8 cellular contexts compared by ENCODE assay signal in genomic region chr19:50432658-50433057, GRCh38. TPM values are rescaled to one million over a fixed set of nuclear protein-coding genes. Genes with fewer than 3 reads are reported as not detected.
A peak's percentile ranks its signal among the peaks of the same experiment; 100 is the strongest.
DNase-seq lines count a peak whose midpoint lies in the region; ATAC-seq and TF ChIP-seq lines count a peak whose summit lies in the region.

MYBPC2 (plus strand) TSS chr19:50432892; CDS start chr19:50432954, 62 bp downstream.

- peaks cover 41% of the 10 kb centered on the region for H3K27me3 ChIP-seq in suprapubic skin

- no peak for TF ChIP-seq CTCF in activated B cell treated with CpG ODN at 0.5 μM for 24 hours (IDR thresholded peaks at IDR 0.05)
- TF ChIP-seq CTCF in suprapubic skin (IDR thresholded peaks at IDR 0.05): no peak

- H3K36me3 ChIP-seq in suprapubic skin: no peaks in the 10 kb centered on the region

- DNase-seq in T-helper 2 cell treated with Interferon-gamma antibody and Interleukin-4, amounts not matched to agents 5 μg/mL and 100 μg/mL, for 36 hours (ENCODE audit: low spot score): no peak
- DNase-seq in T-helper 2 cell (no peak), activated B cell treated with CpG ODN at 0.5 μM for 24 hours (peak; percentile 48), iPS-NIHi11 (ENCODE audit: low spot score) (peak; percentile 39), suprapubic skin (ENCODE audit: low spot score in 2 of 2) (no peak), C1 segment of cervical spinal cord (lab: John Stamatoyannopoulos, UW) (no peak), LoVo (ENCODE audit: low spot score) (no peak)

- peak within 1 kb of the TSS; percentile 88 for H3K4me3 Mint-ChIP-seq in T-helper 2 cell treated with Interferon-gamma antibody and Interleukin-4, amounts not matched to agents 5 μg/mL and 100 μg/mL, for 36 hours
- peak within 1 kb of the TSS; percentile 89 for H3K4me3 Mint-ChIP-seq in activated B cell treated with CpG ODN at 0.5 μM for 24 hours

- H3K27ac Mint-ChIP-seq in T-helper 2 cell treated with Interferon-gamma antibody and Interleukin-4, amounts not matched to agents 5 μg/mL and 100 μg/mL, for 36 hours: peak within 1 kb of the TSS; percentile 89
- H3K27ac Mint-ChIP-seq in activated B cell treated with CpG ODN at 0.5 μM for 24 hours: peak within 1 kb of the TSS; percentile 95

- H3K27me3 Mint-ChIP-seq in T-helper 2 cell treated with Interferon-gamma antibody and Interleukin-4, amounts not matched to agents 5 μg/mL and 100 μg/mL, for 36 hours (ENCODE audit: low read depth): peaks cover 24% of the 10 kb centered on the region
- H3K27me3 Mint-ChIP-seq in activated B cell treated with CpG ODN at 0.5 μM for 24 hours: no peaks in the 10 kb centered on the region

- POLR2A ChIA-PET in activated B cell treated with CpG ODN at 0.5 μM for 24 hours (lab: Charles Lee): interaction anchor here (0.8 to 10.8 kb wide), 4 partner anchors 14 to 76 kb away, joined by 3 to 282 read pairs (median 7); partner anchors contain the start of genes POLD1 and SPIB

- TF ChIP-seq POLR2A in suprapubic skin (IDR thresholded peaks at IDR 0.05): no peak

- no peaks in the 10 kb centered on the region for H3K36me3 Mint-ChIP-seq in T-helper 2 cell treated with Interferon-gamma antibody and Interleukin-4, amounts not matched to agents 5 μg/mL and 100 μg/mL, for 36 hours (ENCODE audit: low read depth)
- H3K36me3 Mint-ChIP-seq in activated B cell treated with CpG ODN at 0.5 μM for 24 hours (ENCODE audit: low read depth): peaks cover 17% of the 10 kb centered on the region

- ATAC-seq in activated B cell treated with CpG ODN at 0.5 μM for 24 hours (ENCODE audit: low read depth) (no peak), GM19035 (IDR thresholded peaks at IDR 0.05; ENCODE audit: unreplicated experiment) (no peak)

- 7% methylated on average over 12 of the region's 13 CpGs for WGBS in suprapubic skin

- H3K4me1 ChIP-seq in suprapubic skin: peaks cover 29% of the 10 kb centered on the region

- intact Hi-C loops in activated B cell treated with CpG ODN at 0.5 μM for 24 hours (cut with micrococcal nuclease): no loop called here

- CTCF ChIA-PET in activated B cell treated with CpG ODN at 0.5 μM for 24 hours (lab: Charles Lee): no interaction called here

- H3K4me3 ChIP-seq in suprapubic skin: peak within 1 kb of the TSS; percentile 59

- H3K27ac ChIP-seq in suprapubic skin: peak within 1 kb of the TSS; percentile 45

- H3K9me3 Mint-ChIP-seq in T-helper 2 cell treated with Interferon-gamma antibody and Interleukin-4, amounts not matched to agents 5 μg/mL and 100 μg/mL, for 36 hours: no peaks in the 10 kb centered on the region
- H3K9me3 Mint-ChIP-seq in activated B cell treated with CpG ODN at 0.5 μM for 24 hours: no peaks in the 10 kb centered on the region

- peaks cover 10% of the 10 kb centered on the region for H3K4me1 Mint-ChIP-seq in T-helper 2 cell treated with Interferon-gamma antibody and Interleukin-4, amounts not matched to agents 5 μg/mL and 100 μg/mL, for 36 hours (ENCODE audit: low read depth)
- H3K4me1 Mint-ChIP-seq in activated B cell treated with CpG ODN at 0.5 μM for 24 hours: peaks cover 90% of the 10 kb centered on the region

- no peaks in the 10 kb centered on the region for H3K9me3 ChIP-seq in suprapubic skin

- no peak for TF ChIP-seq EP300 in suprapubic skin (IDR thresholded peaks at IDR 0.05)

RNA-seq across cellular contexts. Expression of gene MYBPC2, which starts in this region (rescaled TPM):
- total RNA-seq in activated B cell treated with CpG ODN at 0.5 μM for 24 hours: 1.1 and 1.4 TPM in 2 replicates
- total RNA-seq in suprapubic skin: under 1 TPM in 1 of 4 donors, not detected in 3; 0.29 TPM

Comparison
In these comparisons a context has a peak if more than half of its experiments do, and no peak if none do; other contexts are left out.
1. DNase-seq: peak in activated B cell treated with CpG ODN at 0.5 μM for 24 hours (single experiment) and iPS-NIHi11 (single experiment); none in T-helper 2 cell treated with Interferon-gamma antibody and Interleukin-4, amounts not matched to agents 5 μg/mL and 100 μg/mL, for 36 hours (single experiment), T-helper 2 cell (0 of 5), suprapubic skin (0 of 2), C1 segment of cervical spinal cord (0 of 14) and LoVo (single experiment).